ENCODE assay signal across 29 cellular contexts in genomic region chr7:31049001-31049765, GRCh38. TPM values are rescaled to one million over a fixed set of nuclear protein-coding genes. Genes with fewer than 3 reads are reported as not detected.
DNase-seq lines count a peak whose midpoint lies in the region; ATAC-seq, FAIRE-seq and TF ChIP-seq lines count a peak whose summit lies in the region.
"Had no signal": no experiment of that assay in that cellular context is flagged by ENCODE, and none has a peak within 500 bp of the region (broad histone marks: within the 10 kb centered on the region; RNA-seq: fewer than 3 reads in every experiment).

No MANE protein-coding gene starts in this region.

- H3K36me3 ChIP-seq in H1 (ENCODE audit: control insufficient read depth in 2 of 4, insufficient read depth in 4 of 4, low read length in 3 of 4) = no peaks in the 10 kb centered on the region
- no peaks in the 10 kb centered on the region for H3K36me3 ChIP-seq in breast epithelium

- no peak overlapping the region; the same call in 1 of the 2 replicates for H4K8ac ChIP-seq in H1 (ENCODE audit: extremely low read depth, insufficient read depth, low read length)

- H3K56ac ChIP-seq in H1 (replicated peaks; ENCODE audit: insufficient read length, low read depth, low read length) = no peak overlapping the region

- no peak overlapping the region for H2BK12ac ChIP-seq in H1 (ENCODE audit: low read depth, low read length)

- H2AK5ac ChIP-seq in H1 (ENCODE audit: low read depth, low read length) = no peak overlapping the region

- H2AFZ ChIP-seq in H1 (ENCODE audit: low read length) = no peak overlapping the region

- H3K18ac ChIP-seq in H1 (ENCODE audit: extremely low read depth, low read length) = no peak overlapping the region

- no peak for FAIRE-seq in H1 (lab: Jason Lieb, UNC)
- FAIRE-seq: D721Med, GM18507 had no signal

- no peak overlapping the region for H2BK20ac ChIP-seq in H1 (ENCODE audit: low read length)

- H3K27me3 ChIP-seq in H1 (replicated peaks in 1 of 4; ENCODE audit: control insufficient read depth in 3 of 4, extremely low read depth in 1 of 4, insufficient read depth in 3 of 4, low read length in 3 of 4) = peaks cover 3 to 35% (median 25%) of the 10 kb centered on the region in 4 experiments
- peaks cover 0 to 37% of the 10 kb centered on the region in 2 donors for H3K27me3 ChIP-seq in breast epithelium

- TF ChIP-seq POLR2A in H1 (IDR thresholded peaks at IDR 0.05; ENCODE audit: control extremely low read depth in 1 of 2, low read depth in 2 of 2, low read length in 2 of 2) = no peak
- no peak for TF ChIP-seq POLR2A in breast epithelium (IDR thresholded peaks at IDR 0.05)

- no peak overlapping the region for H3K14ac ChIP-seq in H1 (ENCODE audit: insufficient read length)

- ATAC-seq in GM18517 (IDR thresholded peaks at IDR 0.05; ENCODE audit: unreplicated experiment) = no peak
- ATAC-seq: HCT116, Panc1 had no signal

- peaks cover 0 to 2% of the 10 kb centered on the region in 2 experiments for H4K20me1 ChIP-seq in H1 (replicated peaks in 1 of 2; ENCODE audit: control insufficient read depth in 1 of 2, insufficient read depth in 2 of 2, low read length in 2 of 2)

- DNase-seq in NCI-H1436 (lab: John Stamatoyannopoulos, UW) = peak; percentile 24
- DNase-seq in NCI-H1436 treated with DMSO at 0.1 percent for 48 hours (lab: John Stamatoyannopoulos, UW) = no peak
- peak; percentile 82 for DNase-seq in NCI-H526 treated with DMSO at 0.1 percent for 48 hours (lab: John Stamatoyannopoulos, UW)
- DNase-seq in H1 (ENCODE audit: low read depth in 1 of 2, low spot score in 2 of 2) = no peak
- DNase-seq in breast epithelium (ENCODE audit: low spot score in 2 of 2) = no peak
- DNase-seq in DMS153 treated with DMSO at 0.1 percent for 48 hours (lab: John Stamatoyannopoulos, UW; ENCODE audit: unreplicated experiment) = no peak
- DNase-seq: 8988T; ACHN; CD4-positive, CD25-positive, alpha-beta regulatory T cell; DMS53; NCI-H1105; NCI-H2029; NCI-H2171; NCI-H226; NCI-H524; SHP77; SW 1271 had no signal

- H3K23me2 ChIP-seq in H1 (ENCODE audit: low read depth, low read length) = peaks cover 14% of the 10 kb centered on the region; the same call in 1 of the 2 replicates

- no peak for TF ChIP-seq EP300 in H1 (IDR thresholded peaks at IDR 0.05; ENCODE audit: borderline replicate concordance in 1 of 2, low read depth in 2 of 2, low read length in 2 of 2)

- intact Hi-C loops in breast epithelium (cut with DNase I; ENCODE audit: low total_unique reads) = no loop called here

- no peak overlapping the region for H3K4me3 ChIP-seq in H1 (ENCODE audit: extremely low read depth in 1 of 4, insufficient read depth in 2 of 4, low read depth in 3 of 4, low read length in 4 of 4)
- no peak overlapping the region for H3K4me3 ChIP-seq in breast epithelium

- no peak overlapping the region for H3K27ac ChIP-seq in H1 (ENCODE audit: low read depth, low read length)
- no peak overlapping the region for H3K27ac ChIP-seq in breast epithelium
- H3K27ac ChIP-seq: HL-60, KMS-11, RWPE1 had no signal

- POLR2A ChIA-PET in H1 (lab: Charles Lee; ENCODE audit: partially characterized antibody) = interaction anchor here (1.0 to 3.4 kb wide), 3 partner anchors 11 to 65 kb away, joined by 3 to 11 read pairs (median 3); no protein-coding TSS in a partner anchor

- no peak overlapping the region for H3K9ac ChIP-seq in H1 (replicated peaks in 1 of 4; ENCODE audit: extremely low read depth in 1 of 4, low read depth in 3 of 4, low read length in 3 of 4)
- H3K9ac ChIP-seq: KMS-11 had no signal

- no peak overlapping the region for H3K23ac ChIP-seq in H1 (ENCODE audit: insufficient read length)

- no peak for TF ChIP-seq RAD21 in H1 (IDR thresholded peaks at IDR 0.05 in 1 of 2, conservative IDR thresholded peaks at IDR 0.05 in 1 of 2; ENCODE audit: low read depth in 2 of 2, low read length in 2 of 2)

- no peak overlapping the region for H4K5ac ChIP-seq in H1 (ENCODE audit: insufficient read length, low read depth, low read length)

- peak overlapping the region; percentile 19 for H2BK120ac ChIP-seq in H1 (replicated peaks; ENCODE audit: low read depth, low read length)

- H3K79me2 ChIP-seq in H1 (ENCODE audit: control insufficient read depth in 1 of 2, insufficient read depth in 2 of 2, low read length in 2 of 2) = no peaks in the 10 kb centered on the region

- no peak overlapping the region for H2BK5ac ChIP-seq in H1 (ENCODE audit: low read depth, low read length)

- TF ChIP-seq CTCF in H1 (IDR thresholded peaks at IDR 0.05; ENCODE audit: control extremely low read depth in 1 of 3, insufficient read depth in 1 of 3, low read depth in 1 of 3, low read length in 3 of 3) (no peak), breast epithelium (IDR thresholded peaks at IDR 0.05) (no peak)

- H3K4ac ChIP-seq in H1 (replicated peaks; ENCODE audit: insufficient read length, low read depth, low read length) = no peak overlapping the region

- WGBS in H1 (ENCODE audit: extremely low coverage in 1 of 2, insufficient coverage in 1 of 2, insufficient read length in 1 of 2, insufficient replicate concordance in 2 of 2, low coverage in 1 of 2, low lambda C conversion rate in 2 of 2, missing lambda C conversion rate in 1 of 2), 2 experiments = 84% methylated on average over 12 of the region's 12 CpGs; no CpG with 5 or more reads in 1 of the 2 experiments

- CTCF ChIA-PET in H1 (lab: Charles Lee; ENCODE audit: partially characterized antibody) = interaction anchor here (0.7 to 52.0 kb wide), 7 partner anchors 10 to 85 kb away, joined by 3 to 880 read pairs (median 13); partner anchors contain the start of gene ADCYAP1R1

- no peak overlapping the region for H3K4me2 ChIP-seq in H1 (ENCODE audit: insufficient read depth in 1 of 2, low read depth in 2 of 2, low read length in 2 of 2)
- H3K4me2 ChIP-seq: KMS-11 had no signal

- H3K79me1 ChIP-seq in H1 (ENCODE audit: low read depth, low read length) = no peaks in the 10 kb centered on the region

- H3K4me1 ChIP-seq in H1 (replicated peaks in 1 of 4; ENCODE audit: control insufficient read depth in 3 of 4, insufficient read depth in 4 of 4, low read length in 3 of 4) (peaks cover 1 to 17% (median 10%) of the 10 kb centered on the region in 4 experiments), breast epithelium (no peaks in the 10 kb centered on the region)

- H4K91ac ChIP-seq in H1 (replicated peaks; ENCODE audit: insufficient read length, low read length) = no peak overlapping the region

- no peak overlapping the region for H2BK15ac ChIP-seq in H1 (ENCODE audit: low read length)

- no peaks in the 10 kb centered on the region for H3K9me3 ChIP-seq in H1 (ENCODE audit: insufficient read depth in 2 of 2, low read depth in 1 of 2, low read length in 1 of 2)
- H3K9me3 ChIP-seq in breast epithelium = no peaks in the 10 kb centered on the region

TF ChIP-seq in H1, 55 proteins besides CTCF, POLR2A, EP300 and RAD21:
- TF ChIP-seq SIRT6 (IDR thresholded peaks at IDR 0.05; ENCODE audit: low read length) (no peak), TAF7 (optimal IDR thresholded peaks at IDR 0.05; ENCODE audit: borderline replicate concordance, low read depth, low read length) (no peak), HDAC6 (IDR thresholded peaks at IDR 0.05; ENCODE audit: low read depth, low read length) (no peak), KDM1A (IDR thresholded peaks at IDR 0.05; ENCODE audit: borderline replicate concordance, low read length) (no peak), BCL11A (IDR thresholded peaks at IDR 0.05; ENCODE audit: low read depth in 2 of 2, low read length in 2 of 2) (no peak), SIN3A (conservative IDR thresholded peaks at IDR 0.05 in 1 of 2, IDR thresholded peaks at IDR 0.05 in 1 of 2; ENCODE audit: low read depth in 1 of 2, low read length in 2 of 2) (no peak), GTF2F1 (IDR thresholded peaks at IDR 0.05; ENCODE audit: borderline replicate concordance, low read depth, low read length) (no peak), JUND (IDR thresholded peaks at IDR 0.05; ENCODE audit: low read length) (no peak), SAP30 (IDR thresholded peaks at IDR 0.05; ENCODE audit: insufficient read depth, insufficient replicate concordance, low read length) (no peak), SP1 (IDR thresholded peaks at IDR 0.05; ENCODE audit: low read depth, low read length) (no peak)
- TF ChIP-seq, protein P1, sequence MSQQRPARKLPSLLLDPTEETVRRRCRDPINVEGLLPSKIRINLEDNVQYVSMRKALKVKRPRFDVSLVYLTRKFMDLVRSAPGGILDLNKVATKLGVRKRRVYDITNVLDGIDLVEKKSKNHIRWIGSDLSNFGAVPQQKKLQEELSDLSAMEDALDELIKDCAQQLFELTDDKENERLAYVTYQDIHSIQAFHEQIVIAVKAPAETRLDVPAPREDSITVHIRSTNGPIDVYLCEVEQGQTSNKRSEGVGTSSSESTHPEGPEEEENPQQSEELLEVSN (IDR thresholded peaks at IDR 0.05) = no peak
- TF ChIP-seq, protein P2, sequence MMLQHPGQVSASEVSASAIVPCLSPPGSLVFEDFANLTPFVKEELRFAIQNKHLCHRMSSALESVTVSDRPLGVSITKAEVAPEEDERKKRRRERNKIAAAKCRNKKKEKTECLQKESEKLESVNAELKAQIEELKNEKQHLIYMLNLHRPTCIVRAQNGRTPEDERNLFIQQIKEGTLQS (IDR thresholded peaks at IDR 0.05; ENCODE audit: insufficient read depth, low read depth, low read length) = no peak

RNA-seq across cellular contexts. Expression of gene ADCYAP1R1, which starts 2.9 kb away (rescaled TPM):
- total RNA-seq in H1 (2021; fragmentation: NEBNext Ultra II Directional; extraction: Animal tissue kit (Norgen Biotek cat#: 25700)) = 13.7 and 14.6 TPM in 2 replicates
- polyA plus RNA-seq in H1 (2011; rRNA removed) = 14.4 and 16.4 TPM in 2 replicates
- 15.8 TPM for polyA plus RNA-seq in H1 (2011; cell fraction: cytosol; rRNA removed)
- polyA plus RNA-seq in H1 (2011; cell fraction: nucleus; rRNA removed) = 20.0 TPM
- polyA plus RNA-seq in H1 (2012, experiment 1 of 2) = 11.8 to 14.0 TPM (median 12.5 TPM) in 4 replicates
- polyA plus RNA-seq in H1 (2012, experiment 2 of 2) = 6.5 TPM
- polyA plus RNA-seq in H1 (2013, experiment 1 of 2) = 6.0 TPM
- polyA plus RNA-seq in H1 (2013, experiment 2 of 2) = 6.7 TPM
- polyA minus RNA-seq in H1 (2011; rRNA and poly(A)+ RNA removed) = 56.9 and 70.7 TPM in 2 replicates
- polyA minus RNA-seq in H1 (2011; cell fraction: cytosol; rRNA and poly(A)+ RNA removed) = 14.1 TPM
- polyA minus RNA-seq in H1 (2011; cell fraction: nucleus; rRNA and poly(A)+ RNA removed) = 18.9 TPM
- 10 to 100 TPM in 1 of 3 donors, 1 to 10 TPM in 2; 2.6 to 19.7 (median 4.1) TPM for total RNA-seq in breast epithelium
- total RNA-seq: CD4-positive, CD25-positive, alpha-beta regulatory T cell; G401; SK-MEL-5 had no signal
- polyA plus RNA-seq: BJ; CD4-positive, CD25-positive, alpha-beta regulatory T cell; IgD-negative memory B cell had no signal

Comparison
In these comparisons a context has a peak if more than half of its experiments do, and no peak if none do; other contexts are left out.
1. DNase-seq: peak in NCI-H1436 (single experiment) and NCI-H526 treated with DMSO at 0.1 percent for 48 hours (single experiment); none in NCI-H1436 treated with DMSO at 0.1 percent for 48 hours (single experiment), H1 (0 of 2), breast epithelium (0 of 2) and DMS153 treated with DMSO at 0.1 percent for 48 hours (single experiment).